In genomic region chr3:122754867-122755835, GRCh38 we compare ENCODE assay signal across 2 cellular contexts.
TF ChIP-seq lines count a peak whose summit lies in the region.

No MANE protein-coding gene starts in this region.

TF ChIP-seq in GM12878, 131 proteins besides CTCF, POLR2A, EP300 and RAD21:
- TF ChIP-seq SMC3 (IDR thresholded peaks at IDR 0.05; ENCODE audit: borderline replicate concordance, low read length) (peak; percentile 71; the same call in 1 of the 2 replicates), IRF4 (IDR thresholded peaks at IDR 0.05; ENCODE audit: low read depth, low read length) (peak; percentile 62; the same call in 1 of the 2 replicates), HSF1 (IDR thresholded peaks at IDR 0.05; ENCODE audit: low read depth, low read length) (no peak), YY1 (IDR thresholded peaks at IDR 0.05; ENCODE audit: low read depth, low read length) (peak; percentile 45; the same call in 1 of the 2 replicates)

TF ChIP-seq in liver, 16 proteins besides CTCF, POLR2A, EP300 and RAD21:
- TF ChIP-seq ZBTB33 (IDR thresholded peaks at IDR 0.05) = no peak
- no peak for TF ChIP-seq SP1 (IDR thresholded peaks at IDR 0.05)
- TF ChIP-seq JUND (IDR thresholded peaks at IDR 0.05) = no peak
- TF ChIP-seq GABPA (IDR thresholded peaks at IDR 0.05 in 1 of 2, conservative IDR thresholded peaks at IDR 0.05 in 1 of 2) = no peak
- no peak for TF ChIP-seq MAX (IDR thresholded peaks at IDR 0.05)
- no peak for TF ChIP-seq REST (IDR thresholded peaks at IDR 0.05)
- no peak for TF ChIP-seq RXRA (IDR thresholded peaks at IDR 0.05)
- TF ChIP-seq HNF4G (IDR thresholded peaks at IDR 0.05) = no peak
